In the genomic region with DNA sequence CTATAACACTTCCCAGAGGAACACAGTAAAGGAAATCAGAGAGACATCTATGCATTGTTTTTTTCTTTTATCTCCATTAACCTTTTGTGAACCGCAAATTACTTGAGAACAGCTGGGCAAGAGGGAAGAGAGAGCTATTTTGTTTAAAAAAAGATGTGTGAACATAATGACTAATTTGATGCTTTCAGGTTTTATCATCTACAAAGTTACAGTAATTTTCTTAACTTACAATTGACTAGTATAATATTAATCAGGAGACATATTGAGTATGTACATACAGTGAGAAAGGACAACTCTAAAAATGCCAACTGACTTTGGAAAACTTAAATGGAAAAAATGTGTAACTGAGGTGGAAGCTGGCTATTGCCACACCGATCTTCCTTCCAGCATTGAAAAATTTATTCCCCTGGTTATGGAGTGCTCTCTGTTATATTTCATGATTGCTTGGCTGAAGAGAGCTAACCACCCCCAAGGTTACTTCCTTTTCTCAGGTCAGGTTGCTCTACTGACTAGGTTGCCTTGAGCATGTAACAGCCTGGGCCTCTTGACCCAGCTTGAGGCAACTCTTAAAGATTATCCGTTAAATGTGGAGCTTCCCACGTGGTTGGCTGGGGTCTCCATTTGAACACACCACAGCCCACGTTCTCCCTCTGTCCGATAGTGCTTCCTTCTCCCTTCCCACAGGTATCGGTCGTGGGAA, we compare ENCODE assay signal across 17 cellular contexts.
A peak's percentile ranks its signal among the peaks of the same experiment; 100 is the strongest.
DNase-seq lines count a peak whose midpoint lies in the region; ATAC-seq and TF ChIP-seq lines count a peak whose summit lies in the region.
"Had no signal": no experiment of that assay in that cellular context is flagged by ENCODE, and none has a peak within 500 bp of the region (broad histone marks: within the 10 kb centered on the region; RNA-seq: fewer than 3 reads in every experiment).

No MANE protein-coding gene starts in this region.

- H3K4me3 Mint-ChIP-seq in nephron progenitor cell, result peak overlapping the region; percentile 0
- H3K4me3 Mint-ChIP-seq: activated CD4-positive, alpha-beta memory T cell treated with anti-CD3 and anti-CD28 coated beads, Interleukin-2, amount 10 ng/mL, durations not matched to agents 7 days and 5 days; B cell; memory B cell; neural crest cell had no signal

- H3K27ac Mint-ChIP-seq in nephron progenitor cell, result peak overlapping the region; percentile 13
- H3K27ac Mint-ChIP-seq: activated CD4-positive, alpha-beta memory T cell treated with anti-CD3 and anti-CD28 coated beads, Interleukin-2, amount 10 ng/mL, durations not matched to agents 7 days and 5 days; B cell; memory B cell had no signal

- H3K9me2 ChIP-seq in GM23248 (ENCODE audit: insufficient read depth), result no peaks in the 10 kb centered on the region

- H3K27me3 ChIP-seq in GM23248 (replicated peaks; ENCODE audit: insufficient read depth) (no peaks in the 10 kb centered on the region), right atrium auricular region (no peaks in the 10 kb centered on the region)

- H3K4me2 ChIP-seq in GM23248 (ENCODE audit: unreplicated experiment), result peak overlapping the region; percentile 1

- H3K27ac ChIP-seq in GM23248 (no peak overlapping the region), right atrium auricular region (no peak overlapping the region)

- H3K27me3 Mint-ChIP-seq in nephron progenitor cell (ENCODE audit: low read depth, poor library complexity), result peaks cover 3% of the 10 kb centered on the region
- H3K27me3 Mint-ChIP-seq: B cell had no signal

- 74% methylated on average over 8 of the region's 8 CpGs for WGBS in GM23248 (ENCODE audit: low coverage in 1 of 2, low lambda C conversion rate in 2 of 2, missing lambda C conversion rate in 2 of 2), 2 experiments

- H2AFZ ChIP-seq in GM23248, result 0 out of 2 replicates have a peak overlapping the region, but pooled peaks have one; percentile 15

- H3K36me3 ChIP-seq in GM23248 (ENCODE audit: low read depth) (no peaks in the 10 kb centered on the region), right atrium auricular region (no peaks in the 10 kb centered on the region)

- no peak overlapping the region for H3K9ac ChIP-seq in GM23248

- TF ChIP-seq CTCF in nephron progenitor cell (IDR thresholded peaks at IDR 0.05), result no peak
- no peak for TF ChIP-seq CTCF in right atrium auricular region (IDR thresholded peaks at IDR 0.05)

- peak; percentile 79 for ATAC-seq in GM19025 (IDR thresholded peaks at IDR 0.05; ENCODE audit: low read depth, unreplicated experiment)
- peak; percentile 51 for ATAC-seq in HG03139 (IDR thresholded peaks at IDR 0.05; ENCODE audit: unreplicated experiment)
- ATAC-seq in GM21526 (IDR thresholded peaks at IDR 0.05; ENCODE audit: low FRiP score, unreplicated experiment), result no peak
- ATAC-seq: SK-N-SH treated with all-trans-retinoic acid at 6 μM for 48 hours had no signal

- peaks cover 45% of the 10 kb centered on the region for H3K4me1 Mint-ChIP-seq in nephron progenitor cell
- H3K4me1 Mint-ChIP-seq: activated CD4-positive, alpha-beta memory T cell treated with anti-CD3 and anti-CD28 coated beads, Interleukin-2, amount 10 ng/mL, durations not matched to agents 7 days and 5 days; B cell; memory B cell; neural crest cell had no signal

- no peaks in the 10 kb centered on the region for H4K20me1 ChIP-seq in GM23248 (ENCODE audit: insufficient read depth)

- H3K9me3 ChIP-seq in GM23248 (ENCODE audit: low read depth), result no peaks in the 10 kb centered on the region
- H3K9me3 ChIP-seq in right atrium auricular region, result no peaks in the 10 kb centered on the region

- H3F3A ChIP-seq in GM23248 (ENCODE audit: insufficient read depth), result no peaks in the 10 kb centered on the region

- DNase-seq in GM23248 (no peak), nephron progenitor cell (no peak), right atrium auricular region (ENCODE audit: low spot score) (no peak), NCI-H510A treated with DMSO at 0.1 percent for 48 hours (lab: John Stamatoyannopoulos, UW) (no peak), NCI-H2171 treated with DMSO at 0.1 percent for 48 hours (lab: John Stamatoyannopoulos, UW) (no peak)
- DNase-seq: activated CD4-positive, alpha-beta memory T cell treated with anti-CD3 and anti-CD28 coated beads, Interleukin-2, amount 10 ng/mL, durations not matched to agents 7 days and 5 days; NCI-H187; NCI-H526 treated with DMSO at 0.1 percent for 48 hours; retina; substantia nigra had no signal

- H3K4me1 ChIP-seq in GM23248 (ENCODE audit: insufficient read depth), result peaks cover 13% of the 10 kb centered on the region
- H3K4me1 ChIP-seq in right atrium auricular region, result no peaks in the 10 kb centered on the region

- no peaks in the 10 kb centered on the region for H3K79me2 ChIP-seq in GM23248 (ENCODE audit: insufficient read depth)

- no peak overlapping the region for H3K4me3 ChIP-seq in GM23248
- H3K4me3 ChIP-seq in right atrium auricular region, result no peak overlapping the region

- H3K36me3 Mint-ChIP-seq in nephron progenitor cell (ENCODE audit: low read depth), result no peaks in the 10 kb centered on the region
- H3K36me3 Mint-ChIP-seq: memory B cell had no signal

- H3K9me3 Mint-ChIP-seq in nephron progenitor cell, result no peaks in the 10 kb centered on the region
- H3K9me3 Mint-ChIP-seq: neural crest cell had no signal

- in situ Hi-C loops in GM23248 (cut with MboI), result no loop called here
